ENCODE assay signal across 1 cellular context in genomic region chr14:105398726-105399440, GRCh38.
TF ChIP-seq lines count a peak whose summit lies in the region.

No MANE protein-coding gene starts in this region.

TF ChIP-seq in HepG2, 621 proteins besides CTCF, POLR2A, EP300 and RAD21 (continued from another document and continues in another):
- no peak for TF ChIP-seq ZNF407 (CRISPR knock-in tag; IDR thresholded peaks at IDR 0.05; ENCODE audit: not compliant biosample characterization)
- TF ChIP-seq REST (IDR thresholded peaks at IDR 0.05; ENCODE audit: borderline replicate concordance in 1 of 2, low read depth in 1 of 2, low read length in 2 of 2) = no peak
- no peak for TF ChIP-seq TEAD2 (CRISPR knock-in tag; IDR thresholded peaks at IDR 0.05)
- 0 out of 2 replicates have a peak, but pooled peaks have one; percentile 23 for TF ChIP-seq ZNF703 (CRISPR knock-in tag; IDR thresholded peaks at IDR 0.05; ENCODE audit: borderline replicate concordance)
- TF ChIP-seq ZNF788 (CRISPR knock-in tag; IDR thresholded peaks at IDR 0.05; ENCODE audit: borderline replicate concordance) = peak; percentile 44
- no peak for TF ChIP-seq ZNF33B (CRISPR knock-in tag; IDR thresholded peaks at IDR 0.05)
- TF ChIP-seq ZNF33A (CRISPR knock-in tag; IDR thresholded peaks at IDR 0.05; ENCODE audit: borderline replicate concordance) = no peak
- no peak for TF ChIP-seq PHF5A (CRISPR knock-in tag; IDR thresholded peaks at IDR 0.05; ENCODE audit: low read depth, unreplicated experiment)
- TF ChIP-seq ZFP41 (CRISPR knock-in tag; IDR thresholded peaks at IDR 0.05; ENCODE audit: borderline replicate concordance) = peak; percentile 45; the same call in 1 of the 2 replicates
- TF ChIP-seq ZFP90 (CRISPR knock-in tag; IDR thresholded peaks at IDR 0.05; ENCODE audit: borderline replicate concordance) = no peak
- no peak for TF ChIP-seq ZFP36L2 (CRISPR knock-in tag; IDR thresholded peaks at IDR 0.05)
- TF ChIP-seq RFX5 (IDR thresholded peaks at IDR 0.05; ENCODE audit: low read depth, low read length) = no peak
- peak; percentile 88; the same call in 1 of the 2 replicates for TF ChIP-seq BCL3 (CRISPR knock-in tag; IDR thresholded peaks at IDR 0.05)
- peak; percentile 11; the same call in 1 of the 2 replicates for TF ChIP-seq ZBTB14 (CRISPR knock-in tag; IDR thresholded peaks at IDR 0.05)
- peak; percentile 79; the same call in 1 of the 2 replicates for TF ChIP-seq ZNF589 (CRISPR knock-in tag; conservative IDR thresholded peaks at IDR 0.05)
- TF ChIP-seq GTF2F1 (IDR thresholded peaks at IDR 0.05; ENCODE audit: low read length) = no peak
- no peak for TF ChIP-seq MEF2D (CRISPR knock-in tag; IDR thresholded peaks at IDR 0.05)
- TF ChIP-seq ZNF143 (CRISPR knock-in tag; IDR thresholded peaks at IDR 0.05) = peak; percentile 12; the same call in 1 of the 2 replicates
- TF ChIP-seq MTA1 (CRISPR knock-in tag; IDR thresholded peaks at IDR 0.05; ENCODE audit: borderline replicate concordance) = 0 out of 2 replicates have a peak, but pooled peaks have one; percentile 21
- no peak for TF ChIP-seq MAFK (conservative IDR thresholded peaks at IDR 0.05 in 1 of 2, IDR thresholded peaks at IDR 0.05 in 1 of 2; ENCODE audit: low read length in 2 of 2)
- TF ChIP-seq ZC3H4 (CRISPR knock-in tag; IDR thresholded peaks at IDR 0.05; ENCODE audit: borderline replicate concordance) = no peak
- TF ChIP-seq NRL (CRISPR knock-in tag; IDR thresholded peaks at IDR 0.05; ENCODE audit: borderline replicate concordance) = peak; percentile 56; the same call in 1 of the 2 replicates
- TF ChIP-seq FIP1L1 (IDR thresholded peaks at IDR 0.05; ENCODE audit: borderline replicate concordance, insufficient read depth, low read depth, low read length) = 0 out of 2 replicates have a peak, but pooled peaks have one; percentile 28
- 0 out of 2 replicates have a peak, but pooled peaks have one; percentile 28 for TF ChIP-seq XBP1 (CRISPR knock-in tag; IDR thresholded peaks at IDR 0.05)
- no peak for TF ChIP-seq ZNF562 (CRISPR knock-in tag; IDR thresholded peaks at IDR 0.05; ENCODE audit: borderline replicate concordance)
- TF ChIP-seq RFXANK (CRISPR knock-in tag; IDR thresholded peaks at IDR 0.05) = no peak
- 0 out of 2 replicates have a peak, but pooled peaks have one; percentile 24 for TF ChIP-seq ZBTB21 (CRISPR knock-in tag; IDR thresholded peaks at IDR 0.05)
- no peak for TF ChIP-seq ZSCAN22 (CRISPR knock-in tag; IDR thresholded peaks at IDR 0.05)
- TF ChIP-seq ZNF136 (CRISPR knock-in tag; IDR thresholded peaks at IDR 0.05; ENCODE audit: low read depth) = 0 out of 2 replicates have a peak, but pooled peaks have one; percentile 68
- TF ChIP-seq RAD51 (IDR thresholded peaks at IDR 0.05; ENCODE audit: borderline replicate concordance) = no peak
- 0 out of 2 replicates have a peak, but pooled peaks have one; percentile 30 for TF ChIP-seq ATAD3A (CRISPR knock-in tag; IDR thresholded peaks at IDR 0.05)
- TF ChIP-seq PAWR (CRISPR knock-in tag; IDR thresholded peaks at IDR 0.05; ENCODE audit: borderline replicate concordance) = no peak
- no peak; the same call in 1 of the 2 replicates for TF ChIP-seq THAP11 (CRISPR knock-in tag; IDR thresholded peaks at IDR 0.05)
- no peak for TF ChIP-seq CSRNP1 (CRISPR knock-in tag; IDR thresholded peaks at IDR 0.05)
- no peak for TF ChIP-seq ZEB1 (IDR thresholded peaks at IDR 0.05; ENCODE audit: insufficient replicate concordance, low read depth)
- TF ChIP-seq ZNF30 (CRISPR knock-in tag; IDR thresholded peaks at IDR 0.05) = peak; percentile 93
- no peak for TF ChIP-seq WIZ (CRISPR knock-in tag; IDR thresholded peaks at IDR 0.05)
- TF ChIP-seq POGK (CRISPR knock-in tag; conservative IDR thresholded peaks at IDR 0.05) = peak; percentile 84; the same call in 1 of the 2 replicates
- TF ChIP-seq RARG (CRISPR knock-in tag; IDR thresholded peaks at IDR 0.05; ENCODE audit: low read depth) = no peak
- no peak; the same call in 1 of the 2 replicates for TF ChIP-seq ZFYVE20 (CRISPR knock-in tag; IDR thresholded peaks at IDR 0.05; ENCODE audit: borderline replicate concordance, low read depth)
- no peak for TF ChIP-seq ZNF280B (CRISPR knock-in tag; IDR thresholded peaks at IDR 0.05; ENCODE audit: borderline replicate concordance)
- TF ChIP-seq NR0B2 (CRISPR knock-in tag; IDR thresholded peaks at IDR 0.05) = peak; percentile 41; the same call in 1 of the 2 replicates
